In the genomic region with DNA sequence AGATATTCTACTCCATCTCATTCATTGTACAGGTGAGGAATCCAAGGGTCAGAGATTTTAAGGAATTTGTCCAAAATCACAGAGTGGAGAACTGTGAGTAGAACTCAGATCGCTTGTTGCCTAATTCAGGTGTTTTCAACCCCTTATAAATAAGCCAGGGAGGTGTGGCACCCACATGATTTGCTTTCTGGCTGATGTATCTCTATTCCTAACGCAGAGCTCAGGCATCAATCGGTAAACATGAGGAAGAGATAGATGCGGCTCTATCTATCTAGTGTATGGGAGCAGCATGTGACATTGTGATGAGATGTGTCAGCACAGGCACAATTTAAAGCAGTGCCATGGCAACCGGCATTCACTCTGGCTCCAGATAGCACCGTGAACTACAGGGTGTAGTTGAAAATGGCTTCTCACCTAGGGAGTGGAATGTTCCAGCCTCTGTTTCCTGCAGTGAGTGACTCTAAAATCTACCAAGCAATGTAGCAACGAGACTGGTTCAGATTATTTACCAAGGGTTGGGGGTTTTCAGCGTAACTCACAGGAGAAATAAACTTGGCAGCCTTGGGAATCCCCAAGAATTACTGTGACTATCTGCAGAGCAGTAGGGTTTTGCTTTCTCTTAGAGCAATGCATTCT, we compare ENCODE assay signal across 1 cellular context.
TF ChIP-seq lines count a peak whose summit lies in the region.

No MANE protein-coding gene starts in this region.

TF ChIP-seq in GM23338, 12 proteins besides CTCF, POLR2A, EP300 and RAD21 (continued from another document):
- TF ChIP-seq, protein P1, sequence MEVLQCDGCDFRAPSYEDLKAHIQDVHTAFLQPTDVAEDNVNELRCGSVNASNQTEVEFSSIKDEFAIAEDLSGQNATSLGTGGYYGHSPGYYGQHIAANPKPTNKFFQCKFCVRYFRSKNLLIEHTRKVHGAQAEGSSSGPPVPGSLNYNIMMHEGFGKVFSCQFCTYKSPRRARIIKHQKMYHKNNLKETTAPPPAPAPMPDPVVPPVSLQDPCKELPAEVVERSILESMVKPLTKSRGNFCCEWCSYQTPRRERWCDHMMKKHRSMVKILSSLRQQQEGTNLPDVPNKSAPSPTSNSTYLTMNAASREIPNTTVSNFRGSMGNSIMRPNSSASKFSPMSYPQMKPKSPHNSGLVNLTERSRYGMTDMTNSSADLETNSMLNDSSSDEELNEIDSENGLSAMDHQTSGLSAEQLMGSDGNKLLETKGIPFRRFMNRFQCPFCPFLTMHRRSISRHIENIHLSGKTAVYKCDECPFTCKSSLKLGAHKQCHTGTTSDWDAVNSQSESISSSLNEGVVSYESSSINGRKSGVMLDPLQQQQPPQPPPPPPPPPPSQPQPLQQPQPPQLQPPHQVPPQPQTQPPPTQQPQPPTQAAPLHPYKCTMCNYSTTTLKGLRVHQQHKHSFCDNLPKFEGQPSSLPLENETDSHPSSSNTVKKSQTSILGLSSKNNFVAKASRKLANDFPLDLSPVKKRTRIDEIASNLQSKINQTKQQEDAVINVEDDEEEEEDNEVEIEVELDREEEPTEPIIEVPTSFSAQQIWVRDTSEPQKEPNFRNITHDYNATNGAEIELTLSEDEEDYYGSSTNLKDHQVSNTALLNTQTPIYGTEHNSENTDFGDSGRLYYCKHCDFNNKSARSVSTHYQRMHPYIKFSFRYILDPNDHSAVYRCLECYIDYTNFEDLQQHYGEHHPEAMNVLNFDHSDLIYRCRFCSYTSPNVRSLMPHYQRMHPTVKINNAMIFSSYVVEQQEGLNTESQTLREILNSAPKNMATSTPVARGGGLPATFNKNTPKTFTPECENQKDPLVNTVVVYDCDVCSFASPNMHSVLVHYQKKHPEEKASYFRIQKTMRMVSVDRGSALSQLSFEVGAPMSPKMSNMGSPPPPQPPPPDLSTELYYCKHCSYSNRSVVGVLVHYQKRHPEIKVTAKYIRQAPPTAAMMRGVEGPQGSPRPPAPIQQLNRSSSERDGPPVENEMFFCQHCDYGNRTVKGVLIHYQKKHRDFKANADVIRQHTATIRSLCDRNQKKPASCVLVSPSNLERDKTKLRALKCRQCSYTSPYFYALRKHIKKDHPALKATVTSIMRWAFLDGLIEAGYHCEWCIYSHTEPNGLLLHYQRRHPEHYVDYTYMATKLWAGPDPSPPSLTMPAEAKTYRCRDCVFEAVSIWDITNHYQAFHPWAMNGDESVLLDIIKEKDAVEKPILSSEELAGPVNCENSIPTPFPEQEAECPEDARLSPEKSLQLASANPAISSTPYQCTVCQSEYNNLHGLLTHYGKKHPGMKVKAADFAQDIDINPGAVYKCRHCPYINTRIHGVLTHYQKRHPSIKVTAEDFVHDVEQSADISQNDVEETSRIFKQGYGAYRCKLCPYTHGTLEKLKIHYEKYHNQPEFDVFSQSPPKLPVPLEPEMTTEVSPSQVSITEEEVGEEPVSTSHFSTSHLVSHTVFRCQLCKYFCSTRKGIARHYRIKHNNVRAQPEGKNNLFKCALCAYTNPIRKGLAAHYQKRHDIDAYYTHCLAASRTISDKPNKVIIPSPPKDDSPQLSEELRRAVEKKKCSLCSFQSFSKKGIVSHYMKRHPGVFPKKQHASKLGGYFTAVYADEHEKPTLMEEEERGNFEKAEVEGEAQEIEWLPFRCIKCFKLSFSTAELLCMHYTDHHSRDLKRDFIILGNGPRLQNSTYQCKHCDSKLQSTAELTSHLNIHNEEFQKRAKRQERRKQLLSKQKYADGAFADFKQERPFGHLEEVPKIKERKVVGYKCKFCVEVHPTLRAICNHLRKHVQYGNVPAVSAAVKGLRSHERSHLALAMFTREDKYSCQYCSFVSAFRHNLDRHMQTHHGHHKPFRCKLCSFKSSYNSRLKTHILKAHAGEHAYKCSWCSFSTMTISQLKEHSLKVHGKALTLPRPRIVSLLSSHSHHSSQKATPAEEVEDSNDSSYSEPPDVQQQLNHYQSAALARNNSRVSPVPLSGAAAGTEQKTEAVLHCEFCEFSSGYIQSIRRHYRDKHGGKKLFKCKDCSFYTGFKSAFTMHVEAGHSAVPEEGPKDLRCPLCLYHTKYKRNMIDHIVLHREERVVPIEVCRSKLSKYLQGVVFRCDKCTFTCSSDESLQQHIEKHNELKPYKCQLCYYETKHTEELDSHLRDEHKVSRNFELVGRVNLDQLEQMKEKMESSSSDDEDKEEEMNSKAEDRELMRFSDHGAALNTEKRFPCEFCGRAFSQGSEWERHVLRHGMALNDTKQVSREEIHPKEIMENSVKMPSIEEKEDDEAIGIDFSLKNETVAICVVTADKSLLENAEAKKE (CRISPR knock-in tag; IDR thresholded peaks at IDR 0.05): no peak
- TF ChIP-seq STAT1 (IDR thresholded peaks at IDR 0.05; ENCODE audit: unreplicated experiment): no peak
- TF ChIP-seq CREB1 (CRISPR knock-in tag; IDR thresholded peaks at IDR 0.05; ENCODE audit: low read depth): no peak
- TF ChIP-seq EZH2 (IDR thresholded peaks at IDR 0.05; ENCODE audit: low read depth, unreplicated experiment): no peak
- TF ChIP-seq, protein P2, sequence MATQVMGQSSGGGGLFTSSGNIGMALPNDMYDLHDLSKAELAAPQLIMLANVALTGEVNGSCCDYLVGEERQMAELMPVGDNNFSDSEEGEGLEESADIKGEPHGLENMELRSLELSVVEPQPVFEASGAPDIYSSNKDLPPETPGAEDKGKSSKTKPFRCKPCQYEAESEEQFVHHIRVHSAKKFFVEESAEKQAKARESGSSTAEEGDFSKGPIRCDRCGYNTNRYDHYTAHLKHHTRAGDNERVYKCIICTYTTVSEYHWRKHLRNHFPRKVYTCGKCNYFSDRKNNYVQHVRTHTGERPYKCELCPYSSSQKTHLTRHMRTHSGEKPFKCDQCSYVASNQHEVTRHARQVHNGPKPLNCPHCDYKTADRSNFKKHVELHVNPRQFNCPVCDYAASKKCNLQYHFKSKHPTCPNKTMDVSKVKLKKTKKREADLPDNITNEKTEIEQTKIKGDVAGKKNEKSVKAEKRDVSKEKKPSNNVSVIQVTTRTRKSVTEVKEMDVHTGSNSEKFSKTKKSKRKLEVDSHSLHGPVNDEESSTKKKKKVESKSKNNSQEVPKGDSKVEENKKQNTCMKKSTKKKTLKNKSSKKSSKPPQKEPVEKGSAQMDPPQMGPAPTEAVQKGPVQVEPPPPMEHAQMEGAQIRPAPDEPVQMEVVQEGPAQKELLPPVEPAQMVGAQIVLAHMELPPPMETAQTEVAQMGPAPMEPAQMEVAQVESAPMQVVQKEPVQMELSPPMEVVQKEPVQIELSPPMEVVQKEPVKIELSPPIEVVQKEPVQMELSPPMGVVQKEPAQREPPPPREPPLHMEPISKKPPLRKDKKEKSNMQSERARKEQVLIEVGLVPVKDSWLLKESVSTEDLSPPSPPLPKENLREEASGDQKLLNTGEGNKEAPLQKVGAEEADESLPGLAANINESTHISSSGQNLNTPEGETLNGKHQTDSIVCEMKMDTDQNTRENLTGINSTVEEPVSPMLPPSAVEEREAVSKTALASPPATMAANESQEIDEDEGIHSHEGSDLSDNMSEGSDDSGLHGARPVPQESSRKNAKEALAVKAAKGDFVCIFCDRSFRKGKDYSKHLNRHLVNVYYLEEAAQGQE (IDR thresholded peaks at IDR 0.05; ENCODE audit: unreplicated experiment): no peak
